ENCODE assay signal across 18 cellular contexts in genomic region chr10:1187855-1188555, GRCh38.
DNase-seq lines count a peak whose midpoint lies in the region; ATAC-seq lines count a peak whose summit lies in the region.
"Had no signal": no experiment of that assay in that cellular context is flagged by ENCODE, and none has a peak within 500 bp of the region (broad histone marks: within the 10 kb centered on the region; RNA-seq: fewer than 3 reads in every experiment).

No MANE protein-coding gene starts in this region.

- ATAC-seq in activated CD8-positive, alpha-beta memory T cell treated with anti-CD3 and anti-CD28 coated beads, Interleukin-2, amount 10 ng/mL, durations not matched to agents 7 days and 5 days, result no peak
- ATAC-seq: activated CD8-positive, alpha-beta T cell treated with anti-CD3 and anti-CD28 coated beads, Interleukin-2, amount 10 ng/mL, durations not matched to agents 7 days and 5 days; Right ventricle myocardium inferior had no signal

- DNase-seq in SHP77 treated with DMSO at 0.1 percent for 48 hours (lab: John Stamatoyannopoulos, UW), result peak; percentile 82
- peak; percentile 82 for DNase-seq in medulla oblongata (ENCODE audit: extremely low spot score)
- DNase-seq in superior temporal gyrus (ENCODE audit: extremely low spot score), result peak; percentile 91
- no peak for DNase-seq in COLO668 (lab: John Stamatoyannopoulos, UW; ENCODE audit: unreplicated experiment)
- no peak for DNase-seq in central memory CD4-positive, alpha-beta T cell
- no peak for DNase-seq in activated CD8-positive, alpha-beta memory T cell treated with anti-CD3 and anti-CD28 coated beads, Interleukin-2, amount 10 ng/mL, durations not matched to agents 7 days and 5 days
- DNase-seq in NCI-H1694 (lab: John Stamatoyannopoulos, UW), result no peak
- DNase-seq: activated CD8-positive, alpha-beta T cell treated with anti-CD3 and anti-CD28 coated beads, Interleukin-2, amount 10 ng/mL, durations not matched to agents 7 days and 5 days; AML-193; NCI-H1930; NCI-H345; stimulated activated CD4-positive, alpha-beta T cell treated with anti-CD3 and anti-CD28 coated beads, Interleukin-4, amount 100 ng/mL, for 4 hours had no signal

- H3K27me3 Mint-ChIP-seq in activated CD8-positive, alpha-beta memory T cell treated with anti-CD3 and anti-CD28 coated beads, Interleukin-2, amount 10 ng/mL, durations not matched to agents 7 days and 5 days, result no peaks in the 10 kb centered on the region

- H3K27ac Mint-ChIP-seq in activated CD8-positive, alpha-beta memory T cell treated with anti-CD3 and anti-CD28 coated beads, Interleukin-2, amount 10 ng/mL, durations not matched to agents 7 days and 5 days, result no peak overlapping the region

- no peaks in the 10 kb centered on the region for H3K4me1 Mint-ChIP-seq in activated CD8-positive, alpha-beta memory T cell treated with anti-CD3 and anti-CD28 coated beads, Interleukin-2, amount 10 ng/mL, durations not matched to agents 7 days and 5 days

- CTCF ChIA-PET in activated CD8-positive, alpha-beta memory T cell treated with anti-CD3 and anti-CD28 coated beads, Interleukin-2, amount 10 ng/mL, durations not matched to agents 7 days and 5 days (lab: Charles Lee), result no interaction called here

- no peak overlapping the region for H3K4me3 Mint-ChIP-seq in activated CD8-positive, alpha-beta memory T cell treated with anti-CD3 and anti-CD28 coated beads, Interleukin-2, amount 10 ng/mL, durations not matched to agents 7 days and 5 days
- H3K4me3 Mint-ChIP-seq: activated CD8-positive, alpha-beta T cell treated with anti-CD3 and anti-CD28 coated beads, Interleukin-2, amount 10 ng/mL, durations not matched to agents 7 days and 5 days; central memory CD8-positive, alpha-beta T cell had no signal

- H3K36me3 Mint-ChIP-seq in activated CD8-positive, alpha-beta memory T cell treated with anti-CD3 and anti-CD28 coated beads, Interleukin-2, amount 10 ng/mL, durations not matched to agents 7 days and 5 days, result no peaks in the 10 kb centered on the region

- H3K27ac ChIP-seq in cingulate gyrus (ENCODE audit: low read depth, low read length), result peak overlapping the region; percentile 99
- H3K27ac ChIP-seq: ovary, thoracic aorta, VCaP had no signal

- H3K9me3 Mint-ChIP-seq in activated CD8-positive, alpha-beta memory T cell treated with anti-CD3 and anti-CD28 coated beads, Interleukin-2, amount 10 ng/mL, durations not matched to agents 7 days and 5 days (ENCODE audit: low read depth), result no peaks in the 10 kb centered on the region
- H3K9me3 Mint-ChIP-seq: central memory CD8-positive, alpha-beta T cell had no signal

Comparison
In these comparisons a context has a peak if more than half of its experiments do, and no peak if none do; other contexts are left out.
1. DNase-seq: peak in SHP77 treated with DMSO at 0.1 percent for 48 hours (single experiment), medulla oblongata (single experiment) and superior temporal gyrus (single experiment); none in COLO668 (single experiment), central memory CD4-positive, alpha-beta T cell (single experiment), activated CD8-positive, alpha-beta memory T cell treated with anti-CD3 and anti-CD28 coated beads, Interleukin-2, amount 10 ng/mL, durations not matched to agents 7 days and 5 days (single experiment) and NCI-H1694 (single experiment).